Comparison of ENCODE assay signal across 9 cellular contexts in genomic region chr19:7679771-7680605, GRCh38. TPM values are rescaled to one million over a fixed set of nuclear protein-coding genes. Genes with fewer than 3 reads are reported as not detected.
A peak's percentile ranks its signal among the peaks of the same experiment; 100 is the strongest.
DNase-seq lines count a peak whose midpoint lies in the region; ATAC-seq and TF ChIP-seq lines count a peak whose summit lies in the region.
"Had no signal": no experiment of that assay in that cellular context is flagged by ENCODE, and none has a peak within 500 bp of the region (broad histone marks: within the 10 kb centered on the region; RNA-seq: fewer than 3 reads in every experiment).

No MANE protein-coding gene starts in this region.

- TF ChIP-seq RAD21 in SK-N-SH (IDR thresholded peaks at IDR 0.05; ENCODE audit: low read length), result no peak

- peaks cover 14% of the 10 kb centered on the region for H3K79me2 ChIP-seq in SK-N-SH (ENCODE audit: insufficient read depth)

- POLR2A ChIA-PET in SK-N-SH (lab: Yijun Ruan, JAX) (interaction anchor here (1.2 kb wide), 1 partner anchor 112 kb away, joined by 8 read pairs; no protein-coding TSS in a partner anchor), WTC11 (lab: Charles Lee) (interaction anchor here (0.7 to 1.3 kb wide), 2 partner anchors 111 to 120 kb away, joined by 3 read pairs; no protein-coding TSS in a partner anchor)

- TF ChIP-seq EP300 in SK-N-SH (IDR thresholded peaks at IDR 0.05; ENCODE audit: borderline replicate concordance in 1 of 2, low read depth in 1 of 2, low read length in 1 of 2), result no peak

- peaks cover 5 to 6% of the 10 kb centered on the region in 2 experiments for H3K36me3 ChIP-seq in SK-N-SH (replicated peaks in 1 of 2; ENCODE audit: control insufficient read depth in 1 of 2, insufficient read depth in 2 of 2, low read length in 1 of 2)
- peaks cover 9% of the 10 kb centered on the region for H3K36me3 ChIP-seq in iPS DF 6.9 (ENCODE audit: control insufficient read depth, insufficient read depth, low read length)

- H3K4me3 ChIP-seq in SK-N-SH (ENCODE audit: low read depth in 2 of 2, low read length in 1 of 2) (peak overlapping the region; percentile 87 to 92), iPS DF 6.9 (ENCODE audit: low read length) (peak overlapping the region; percentile 87; the same call in 1 of the 2 replicates)

- H4K20me1 ChIP-seq in SK-N-SH (ENCODE audit: insufficient read depth), result no peaks in the 10 kb centered on the region

- peaks cover 39% of the 10 kb centered on the region for H3K27me3 Mint-ChIP-seq in WTC11 (ENCODE audit: low read depth)

- H3K9me3 ChIP-seq in SK-N-SH (no peaks in the 10 kb centered on the region), iPS DF 6.9 (ENCODE audit: control insufficient read depth, insufficient read depth, low read length) (no peaks in the 10 kb centered on the region)

- peaks cover 9% of the 10 kb centered on the region for H3K4me1 Mint-ChIP-seq in WTC11
- peaks cover 59% of the 10 kb centered on the region for H3K4me1 Mint-ChIP-seq in stimulated activated effector memory CD8-positive, alpha-beta T cell treated with anti-CD3 and anti-CD28 coated beads, Interleukin-12 subunit alpha, Interleukin-12 subunit beta, amount 100 ng/mL, for 72 hours

- peak overlapping the region; percentile 97; the same call in 1 of the 2 replicates for H3K4me2 ChIP-seq in SK-N-SH

- peaks cover 0 to 13% of the 10 kb centered on the region in 2 experiments; a peak in 1 of 4 replicates for H3K4me1 ChIP-seq in SK-N-SH (ENCODE audit: control insufficient read depth in 1 of 2, insufficient read depth in 2 of 2, low read depth in 1 of 2, low read length in 1 of 2)
- H3K4me1 ChIP-seq in iPS DF 6.9 (ENCODE audit: control insufficient read depth, insufficient read depth, low read length), result peaks cover 6% of the 10 kb centered on the region

- TF ChIP-seq CTCF in SK-N-SH (IDR thresholded peaks at IDR 0.05) (no peak), WTC11 (IDR thresholded peaks at IDR 0.05) (no peak)

- no peaks in the 10 kb centered on the region for H3K9me3 Mint-ChIP-seq in WTC11
- H3K9me3 Mint-ChIP-seq in stimulated activated effector memory CD8-positive, alpha-beta T cell treated with anti-CD3 and anti-CD28 coated beads, Interleukin-12 subunit alpha, Interleukin-12 subunit beta, amount 100 ng/mL, for 72 hours, result no peaks in the 10 kb centered on the region

- H3K36me3 Mint-ChIP-seq in WTC11, result peaks cover 11% of the 10 kb centered on the region
- H3K36me3 Mint-ChIP-seq in stimulated activated effector memory CD8-positive, alpha-beta T cell treated with anti-CD3 and anti-CD28 coated beads, Interleukin-12 subunit alpha, Interleukin-12 subunit beta, amount 100 ng/mL, for 72 hours, result peaks cover 44% of the 10 kb centered on the region

- no peaks in the 10 kb centered on the region for H3F3A ChIP-seq in SK-N-SH (replicated peaks; ENCODE audit: insufficient read depth)

- WGBS in SK-N-SH (ENCODE audit: low lambda C conversion rate), result 23% methylated on average over 22 of the region's 22 CpGs
- no CpG with 5 or more reads among the region's 22 CpGs for WGBS in iPS DF 6.9 (ENCODE audit: insufficient coverage, insufficient read length)

- ATAC-seq in SK-N-SH treated with all-trans-retinoic acid at 6 μM for 48 hours (no peak), WTC11 (peak; percentile 13)
- no peak for ATAC-seq in stimulated activated effector memory CD8-positive, alpha-beta T cell treated with anti-CD3 and anti-CD28 coated beads, Interleukin-12 subunit alpha, Interleukin-12 subunit beta, amount 100 ng/mL, for 72 hours

- CTCF ChIA-PET in SK-N-SH (lab: Yijun Ruan, JAX) (interaction anchor here (0.7 to 8.2 kb wide), 41 partner anchors 8 to 578 kb away, joined by 3 to 171 read pairs (median 5); partner anchors contain the start of genes CAMSAP3 and STXBP2), WTC11 (lab: Charles Lee) (interaction anchor here (0.8 to 2.7 kb wide), 51 partner anchors 9 to 326 kb away, joined by 3 to 99 read pairs (median 8); partner anchors contain the start of genes CAMSAP3, CD209, PET100 and PNPLA6)

- no peaks in the 10 kb centered on the region for H3K9me2 ChIP-seq in SK-N-SH

- peak overlapping the region; percentile 57 for H3K4me3 Mint-ChIP-seq in WTC11
- peak overlapping the region; percentile 90 for H3K4me3 Mint-ChIP-seq in stimulated activated effector memory CD8-positive, alpha-beta T cell treated with anti-CD3 and anti-CD28 coated beads, Interleukin-12 subunit alpha, Interleukin-12 subunit beta, amount 100 ng/mL, for 72 hours

- no peak overlapping the region; the same call in 1 of the 2 replicates for H2AFZ ChIP-seq in SK-N-SH (ENCODE audit: low read depth)

- no peak for DNase-seq in SK-N-SH
- DNase-seq in WTC11 (ENCODE audit: low spot score), result no peak
- DNase-seq in iPS DF 6.9 (ENCODE audit: low read depth, low spot score), result no peak
- no peak for DNase-seq in stimulated activated effector memory CD8-positive, alpha-beta T cell treated with anti-CD3 and anti-CD28 coated beads, Interleukin-12 subunit alpha, Interleukin-12 subunit beta, amount 100 ng/mL, for 72 hours (ENCODE audit: low spot score in 2 of 2)
- DNase-seq in COR-L47 (lab: John Stamatoyannopoulos, UW), result no peak
- DNase-seq in AG20443 (ENCODE audit: low spot score), result no peak
- DNase-seq in GDM1 (lab: John Stamatoyannopoulos, UW), result no peak

- no peak overlapping the region for H3K27ac Mint-ChIP-seq in WTC11
- peak overlapping the region; percentile 35 for H3K27ac Mint-ChIP-seq in stimulated activated effector memory CD8-positive, alpha-beta T cell treated with anti-CD3 and anti-CD28 coated beads, Interleukin-12 subunit alpha, Interleukin-12 subunit beta, amount 100 ng/mL, for 72 hours

- peaks cover 36% of the 10 kb centered on the region for H3K27me3 ChIP-seq in SK-N-SH (ENCODE audit: insufficient read depth)
- no peaks in the 10 kb centered on the region for H3K27me3 ChIP-seq in iPS DF 6.9 (ENCODE audit: control insufficient read depth, insufficient read depth, low read length)

- H3K9ac ChIP-seq in SK-N-SH, result no peak overlapping the region

- H3K27ac ChIP-seq in SK-N-SH (ENCODE audit: low read depth in 2 of 2, low read length in 1 of 2) (no peak overlapping the region), iPS DF 6.9 (ENCODE audit: low read length) (no peak overlapping the region)

TF ChIP-seq in SK-N-SH, 30 proteins besides CTCF, POLR2A, EP300 and RAD21 (continues in another document):
- TF ChIP-seq TEAD4 (IDR thresholded peaks at IDR 0.05; ENCODE audit: borderline replicate concordance, insufficient read depth) (no peak), USF1 (IDR thresholded peaks at IDR 0.05; ENCODE audit: borderline replicate concordance, low read depth) (no peak), CHD2 (IDR thresholded peaks at IDR 0.05; ENCODE audit: low read length, partially characterized antibody) (no peak), GATA2 (CRISPR knock-in tag; IDR thresholded peaks at IDR 0.05) (no peak), JUND (IDR thresholded peaks at IDR 0.05) (no peak)

TF ChIP-seq in SK-N-SH treated with all-trans-retinoic acid at 6 μM for 48 hours, 23 proteins besides CTCF, POLR2A, EP300 and RAD21 (continues in another document):
- TF ChIP-seq ZFP30 (CRISPR knock-in tag; IDR thresholded peaks at IDR 0.05) (no peak), ISL1 (CRISPR knock-in tag; IDR thresholded peaks at IDR 0.05) (no peak), CREB5 (CRISPR knock-in tag; IDR thresholded peaks at IDR 0.05; ENCODE audit: low read depth) (no peak), ZFP3 (CRISPR knock-in tag; IDR thresholded peaks at IDR 0.05) (no peak), TOX (CRISPR knock-in tag; IDR thresholded peaks at IDR 0.05; ENCODE audit: borderline replicate concordance) (no peak)

TF ChIP-seq in WTC11, 78 proteins besides CTCF, POLR2A, EP300 and RAD21 (continues in another document):
- TF ChIP-seq NR1H2 (CRISPR knock-in tag; IDR thresholded peaks at IDR 0.05) (no peak), CREM (CRISPR knock-in tag; IDR thresholded peaks at IDR 0.05) (no peak), OVOL2 (CRISPR knock-in tag; IDR thresholded peaks at IDR 0.05; ENCODE audit: borderline replicate concordance) (no peak), ATF6 (CRISPR knock-in tag; IDR thresholded peaks at IDR 0.05) (no peak), JAZF1 (CRISPR knock-in tag; IDR thresholded peaks at IDR 0.05) (no peak)

RNA-seq across cellular contexts. Expression of gene TRAPPC5, which starts 0.6 kb away (rescaled TPM):
- polyA plus RNA-seq in SK-N-SH (2012; rRNA removed), result 44.1 and 49.4 TPM in 2 replicates
- polyA plus RNA-seq in SK-N-SH (2012; cell fraction: cytosol; rRNA removed), result 21.7 and 37.7 TPM in 2 replicates
- polyA plus RNA-seq in SK-N-SH (2012; cell fraction: nucleus; rRNA removed), result 18.7 and 27.8 TPM in 2 replicates
- total RNA-seq in WTC11 (2021), result 122 to 127 TPM (median 124 TPM) in 3 replicates

RNA-seq across cellular contexts. Expression of gene MCEMP1, which starts 3.1 kb away (rescaled TPM):
- not detected in 2 replicates for polyA plus RNA-seq in SK-N-SH (2012; rRNA removed)
- polyA plus RNA-seq in SK-N-SH (2012; cell fraction: cytosol; rRNA removed), result not detected in 2 replicates
- polyA plus RNA-seq in SK-N-SH (2012; cell fraction: nucleus; rRNA removed), result not detected in 2 replicates
- not detected in 3 replicates for total RNA-seq in WTC11 (2021)
- total RNA-seq: T-helper 2 cell treated with Interferon-gamma antibody and Interleukin-4, amounts not matched to agents 100 ng/mL and 5 ng/mL, for 36 hours had no signal

RNA-seq across cellular contexts. Expression of gene RETN, which starts 11.1 kb away (rescaled TPM):
- polyA plus RNA-seq in SK-N-SH (2012; rRNA removed), result not detected in 2 replicates
- polyA plus RNA-seq in SK-N-SH (2012; cell fraction: cytosol; rRNA removed), result not detected in 2 replicates
- polyA plus RNA-seq in SK-N-SH (2012; cell fraction: nucleus; rRNA removed), result not detected in 2 replicates
- total RNA-seq in WTC11 (2021), result not detected in 3 replicates
- total RNA-seq: T-helper 2 cell treated with Interferon-gamma antibody and Interleukin-4, amounts not matched to agents 100 ng/mL and 5 ng/mL, for 36 hours had no signal

RNA-seq across cellular contexts. Expression of gene FCER2, which starts 21.9 kb away (rescaled TPM):
- polyA plus RNA-seq in SK-N-SH (2012; rRNA removed), result not detected in 2 replicates
- not detected in 2 replicates for polyA plus RNA-seq in SK-N-SH (2012; cell fraction: cytosol; rRNA removed)
- not detected in 2 replicates for polyA plus RNA-seq in SK-N-SH (2012; cell fraction: nucleus; rRNA removed)
- 0.37 to 0.48 TPM (median 0.46 TPM) in 3 replicates for total RNA-seq in WTC11 (2021)

RNA-seq across cellular contexts. Expression of gene STXBP2, which starts 43.1 kb away (rescaled TPM):
- 1.3 and 4.7 TPM in 2 replicates for polyA plus RNA-seq in SK-N-SH (2012; rRNA removed)
- 0.81 and 1.4 TPM in 2 replicates for polyA plus RNA-seq in SK-N-SH (2012; cell fraction: cytosol; rRNA removed)
- 7.6 and 9.1 TPM in 2 replicates for polyA plus RNA-seq in SK-N-SH (2012; cell fraction: nucleus; rRNA removed)
- 68.9 to 79.3 TPM (median 73.0 TPM) in 3 replicates for total RNA-seq in WTC11 (2021)
